1 cellular context compared by ENCODE assay signal in the genomic region with DNA sequence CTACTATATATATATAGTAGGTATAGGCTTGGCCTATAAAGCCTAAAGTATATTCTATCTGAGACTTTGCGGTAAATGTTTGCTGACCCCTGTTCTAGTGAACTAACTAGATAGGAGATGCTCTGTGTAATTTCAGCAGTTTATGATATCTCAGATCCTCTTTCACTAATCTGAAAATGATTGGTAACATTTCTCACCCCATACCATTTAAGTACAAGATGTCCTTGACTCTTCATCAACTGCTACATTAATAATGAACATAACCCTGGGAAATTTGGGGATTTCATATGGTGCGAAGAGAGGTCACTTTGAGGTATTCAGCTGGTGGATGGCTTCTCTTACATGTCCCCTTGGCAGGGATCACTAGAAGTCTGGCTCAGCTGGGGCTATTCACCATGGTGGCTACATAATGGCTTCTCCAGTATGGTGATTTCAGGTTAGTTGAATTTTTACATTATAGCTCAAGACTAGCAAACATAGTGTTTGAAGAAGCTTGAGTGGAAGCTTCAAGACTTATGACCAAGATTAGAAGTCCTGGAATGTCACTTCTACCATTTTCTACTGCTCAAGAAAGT.
A peak's percentile ranks its signal among the peaks of the same experiment; 100 is the strongest.
TF ChIP-seq lines count a peak whose summit lies in the region.

No MANE protein-coding gene starts in this region.

TF ChIP-seq in GM12878, 131 proteins besides CTCF, POLR2A, EP300 and RAD21 (continued from another document and continues in another):
- TF ChIP-seq MXI1 (IDR thresholded peaks at IDR 0.05; ENCODE audit: low read depth, low read length) (no peak), SMC3 (IDR thresholded peaks at IDR 0.05; ENCODE audit: borderline replicate concordance, low read length) (no peak), ATF7 (IDR thresholded peaks at IDR 0.05; ENCODE audit: low read depth) (peak; percentile 7; the same call in 1 of the 2 replicates), POU2F2 (IDR thresholded peaks at IDR 0.05; ENCODE audit: borderline replicate concordance, low read depth, low read length) (no peak), NRF1 (conservative IDR thresholded peaks at IDR 0.05; ENCODE audit: low read depth, low read length) (no peak), IKZF2 (IDR thresholded peaks at IDR 0.05) (peak; percentile 34 to 47; a peak in 3 of 4 replicates), KLF5 (IDR thresholded peaks at IDR 0.05; ENCODE audit: partially characterized antibody) (no peak), BCL11A (IDR thresholded peaks at IDR 0.05; ENCODE audit: low read depth, low read length) (peak; percentile 93), NR2C1 (IDR thresholded peaks at IDR 0.05) (no peak), SMAD5 (IDR thresholded peaks at IDR 0.05; ENCODE audit: low read depth) (no peak; the same call in 1 of the 2 replicates), SUPT20H (IDR thresholded peaks at IDR 0.05; ENCODE audit: borderline replicate concordance, control insufficient read depth, low read depth, low read length) (no peak), NR2F1 (conservative IDR thresholded peaks at IDR 0.05) (peak; percentile 93), DPF2 (IDR thresholded peaks at IDR 0.05) (peak; percentile 25; the same call in 1 of the 2 replicates), PML (IDR thresholded peaks at IDR 0.05; ENCODE audit: low read length) (no peak), MTA3 (IDR thresholded peaks at IDR 0.05; ENCODE audit: borderline replicate concordance, low read length) (no peak), ETV6 (conservative IDR thresholded peaks at IDR 0.05 in 1 of 2, IDR thresholded peaks at IDR 0.05 in 1 of 2; ENCODE audit: borderline replicate concordance in 1 of 2, low read depth in 1 of 2) (no peak), RUNX3 (IDR thresholded peaks at IDR 0.05; ENCODE audit: low read length) (peak; percentile 53; the same call in 1 of the 2 replicates), RBBP5 (conservative IDR thresholded peaks at IDR 0.05) (no peak), STAT3 (IDR thresholded peaks at IDR 0.05; ENCODE audit: low read depth, low read length) (0 out of 2 replicates have a peak, but pooled peaks have one; percentile 48), NFXL1 (IDR thresholded peaks at IDR 0.05; ENCODE audit: borderline replicate concordance) (no peak), ZNF207 (IDR thresholded peaks at IDR 0.05; ENCODE audit: borderline replicate concordance) (no peak), BMI1 (IDR thresholded peaks at IDR 0.05; ENCODE audit: borderline replicate concordance) (peak; percentile 69; the same call in 1 of the 2 replicates), HCFC1 (IDR thresholded peaks at IDR 0.05; ENCODE audit: low read length) (no peak), EGR1 (IDR thresholded peaks at IDR 0.05; ENCODE audit: borderline replicate concordance in 1 of 2, low read depth in 2 of 2, low read length in 2 of 2) (no peak), SMARCA5 (IDR thresholded peaks at IDR 0.05) (no peak), JUND (IDR thresholded peaks at IDR 0.05; ENCODE audit: low read depth, low read length) (peak; percentile 64; the same call in 1 of the 2 replicates), FOXM1 (IDR thresholded peaks at IDR 0.05; ENCODE audit: low read depth, low read length) (peak; percentile 21; the same call in 1 of the 2 replicates), SP1 (IDR thresholded peaks at IDR 0.05; ENCODE audit: low read depth, low read length) (peak; percentile 12), CBFB (IDR thresholded peaks at IDR 0.05; ENCODE audit: low read depth) (no peak), BACH1 (IDR thresholded peaks at IDR 0.05; ENCODE audit: borderline replicate concordance) (peak; percentile 80; the same call in 1 of the 2 replicates), CREB1 (IDR thresholded peaks at IDR 0.05; ENCODE audit: low read depth) (no peak), NBN (IDR thresholded peaks at IDR 0.05) (no peak; the same call in 1 of the 2 replicates), MTA2 (IDR thresholded peaks at IDR 0.05; ENCODE audit: low read depth) (peak; percentile 95), PAX8 (IDR thresholded peaks at IDR 0.05) (no peak), YY1 (IDR thresholded peaks at IDR 0.05; ENCODE audit: low read depth, low read length) (peak; percentile 81), JUNB (IDR thresholded peaks at IDR 0.05) (peak; percentile 89), ZNF622 (IDR thresholded peaks at IDR 0.05) (no peak), RELA (IDR thresholded peaks at IDR 0.05; ENCODE audit: borderline replicate concordance, partially characterized antibody) (no peak), ZNF274 (IDR thresholded peaks at IDR 0.05; ENCODE audit: insufficient read depth, insufficient read length) (no peak), MYB (IDR thresholded peaks at IDR 0.05; ENCODE audit: borderline replicate concordance, low read depth, low read length) (no peak), CEBPB (IDR thresholded peaks at IDR 0.05; ENCODE audit: borderline replicate concordance in 1 of 2, low read depth in 2 of 2, low read length in 2 of 2) (no peak), SRF (IDR thresholded peaks at IDR 0.05; ENCODE audit: low read depth in 2 of 2, low read length in 2 of 2) (0 out of 4 replicates have a peak, but pooled peaks of 1 of the 2 experiments have one; percentile 11)
- TF ChIP-seq, protein P1, sequence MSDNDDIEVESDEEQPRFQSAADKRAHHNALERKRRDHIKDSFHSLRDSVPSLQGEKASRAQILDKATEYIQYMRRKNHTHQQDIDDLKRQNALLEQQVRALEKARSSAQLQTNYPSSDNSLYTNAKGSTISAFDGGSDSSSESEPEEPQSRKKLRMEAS (IDR thresholded peaks at IDR 0.05; ENCODE audit: low read depth, low read length) = no peak
- TF ChIP-seq, protein P2, sequence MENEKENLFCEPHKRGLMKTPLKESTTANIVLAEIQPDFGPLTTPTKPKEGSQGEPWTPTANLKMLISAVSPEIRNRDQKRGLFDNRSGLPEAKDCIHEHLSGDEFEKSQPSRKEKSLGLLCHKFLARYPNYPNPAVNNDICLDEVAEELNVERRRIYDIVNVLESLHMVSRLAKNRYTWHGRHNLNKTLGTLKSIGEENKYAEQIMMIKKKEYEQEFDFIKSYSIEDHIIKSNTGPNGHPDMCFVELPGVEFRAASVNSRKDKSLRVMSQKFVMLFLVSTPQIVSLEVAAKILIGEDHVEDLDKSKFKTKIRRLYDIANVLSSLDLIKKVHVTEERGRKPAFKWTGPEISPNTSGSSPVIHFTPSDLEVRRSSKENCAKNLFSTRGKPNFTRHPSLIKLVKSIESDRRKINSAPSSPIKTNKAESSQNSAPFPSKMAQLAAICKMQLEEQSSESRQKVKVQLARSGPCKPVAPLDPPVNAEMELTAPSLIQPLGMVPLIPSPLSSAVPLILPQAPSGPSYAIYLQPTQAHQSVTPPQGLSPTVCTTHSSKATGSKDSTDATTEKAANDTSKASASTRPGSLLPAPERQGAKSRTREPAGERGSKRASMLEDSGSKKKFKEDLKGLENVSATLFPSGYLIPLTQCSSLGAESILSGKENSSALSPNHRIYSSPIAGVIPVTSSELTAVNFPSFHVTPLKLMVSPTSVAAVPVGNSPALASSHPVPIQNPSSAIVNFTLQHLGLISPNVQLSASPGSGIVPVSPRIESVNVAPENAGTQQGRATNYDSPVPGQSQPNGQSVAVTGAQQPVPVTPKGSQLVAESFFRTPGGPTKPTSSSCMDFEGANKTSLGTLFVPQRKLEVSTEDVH (IDR thresholded peaks at IDR 0.05; ENCODE audit: low read depth, partially characterized antibody) = no peak
- TF ChIP-seq, protein P3, sequence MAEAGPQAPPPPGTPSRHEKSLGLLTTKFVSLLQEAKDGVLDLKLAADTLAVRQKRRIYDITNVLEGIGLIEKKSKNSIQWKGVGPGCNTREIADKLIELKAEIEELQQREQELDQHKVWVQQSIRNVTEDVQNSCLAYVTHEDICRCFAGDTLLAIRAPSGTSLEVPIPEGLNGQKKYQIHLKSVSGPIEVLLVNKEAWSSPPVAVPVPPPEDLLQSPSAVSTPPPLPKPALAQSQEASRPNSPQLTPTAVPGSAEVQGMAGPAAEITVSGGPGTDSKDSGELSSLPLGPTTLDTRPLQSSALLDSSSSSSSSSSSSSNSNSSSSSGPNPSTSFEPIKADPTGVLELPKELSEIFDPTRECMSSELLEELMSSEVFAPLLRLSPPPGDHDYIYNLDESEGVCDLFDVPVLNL (IDR thresholded peaks at IDR 0.05; ENCODE audit: low read depth, low read length) = no peak
- TF ChIP-seq, protein P4, sequence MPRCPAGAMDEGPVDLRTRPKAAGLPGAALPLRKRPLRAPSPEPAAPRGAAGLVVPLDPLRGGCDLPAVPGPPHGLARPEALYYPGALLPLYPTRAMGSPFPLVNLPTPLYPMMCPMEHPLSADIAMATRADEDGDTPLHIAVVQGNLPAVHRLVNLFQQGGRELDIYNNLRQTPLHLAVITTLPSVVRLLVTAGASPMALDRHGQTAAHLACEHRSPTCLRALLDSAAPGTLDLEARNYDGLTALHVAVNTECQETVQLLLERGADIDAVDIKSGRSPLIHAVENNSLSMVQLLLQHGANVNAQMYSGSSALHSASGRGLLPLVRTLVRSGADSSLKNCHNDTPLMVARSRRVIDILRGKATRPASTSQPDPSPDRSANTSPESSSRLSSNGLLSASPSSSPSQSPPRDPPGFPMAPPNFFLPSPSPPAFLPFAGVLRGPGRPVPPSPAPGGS (IDR thresholded peaks at IDR 0.05; ENCODE audit: borderline replicate concordance, insufficient read depth, low read depth, low read length, poor library complexity, severe bottlenecking) = peak; percentile 76
- TF ChIP-seq, protein P5, sequence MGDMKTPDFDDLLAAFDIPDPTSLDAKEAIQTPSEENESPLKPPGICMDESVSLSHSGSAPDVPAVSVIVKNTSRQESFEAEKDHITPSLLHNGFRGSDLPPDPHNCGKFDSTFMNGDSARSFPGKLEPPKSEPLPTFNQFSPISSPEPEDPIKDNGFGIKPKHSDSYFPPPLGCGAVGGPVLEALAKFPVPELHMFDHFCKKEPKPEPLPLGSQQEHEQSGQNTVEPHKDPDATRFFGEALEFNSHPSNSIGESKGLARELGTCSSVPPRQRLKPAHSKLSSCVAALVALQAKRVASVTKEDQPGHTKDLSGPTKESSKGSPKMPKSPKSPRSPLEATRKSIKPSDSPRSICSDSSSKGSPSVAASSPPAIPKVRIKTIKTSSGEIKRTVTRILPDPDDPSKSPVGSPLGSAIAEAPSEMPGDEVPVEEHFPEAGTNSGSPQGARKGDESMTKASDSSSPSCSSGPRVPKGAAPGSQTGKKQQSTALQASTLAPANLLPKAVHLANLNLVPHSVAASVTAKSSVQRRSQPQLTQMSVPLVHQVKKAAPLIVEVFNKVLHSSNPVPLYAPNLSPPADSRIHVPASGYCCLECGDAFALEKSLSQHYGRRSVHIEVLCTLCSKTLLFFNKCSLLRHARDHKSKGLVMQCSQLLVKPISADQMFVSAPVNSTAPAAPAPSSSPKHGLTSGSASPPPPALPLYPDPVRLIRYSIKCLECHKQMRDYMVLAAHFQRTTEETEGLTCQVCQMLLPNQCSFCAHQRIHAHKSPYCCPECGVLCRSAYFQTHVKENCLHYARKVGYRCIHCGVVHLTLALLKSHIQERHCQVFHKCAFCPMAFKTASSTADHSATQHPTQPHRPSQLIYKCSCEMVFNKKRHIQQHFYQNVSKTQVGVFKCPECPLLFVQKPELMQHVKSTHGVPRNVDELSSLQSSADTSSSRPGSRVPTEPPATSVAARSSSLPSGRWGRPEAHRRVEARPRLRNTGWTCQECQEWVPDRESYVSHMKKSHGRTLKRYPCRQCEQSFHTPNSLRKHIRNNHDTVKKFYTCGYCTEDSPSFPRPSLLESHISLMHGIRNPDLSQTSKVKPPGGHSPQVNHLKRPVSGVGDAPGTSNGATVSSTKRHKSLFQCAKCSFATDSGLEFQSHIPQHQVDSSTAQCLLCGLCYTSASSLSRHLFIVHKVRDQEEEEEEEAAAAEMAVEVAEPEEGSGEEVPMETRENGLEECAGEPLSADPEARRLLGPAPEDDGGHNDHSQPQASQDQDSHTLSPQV (IDR thresholded peaks at IDR 0.05) = no peak
- TF ChIP-seq, protein P6, sequence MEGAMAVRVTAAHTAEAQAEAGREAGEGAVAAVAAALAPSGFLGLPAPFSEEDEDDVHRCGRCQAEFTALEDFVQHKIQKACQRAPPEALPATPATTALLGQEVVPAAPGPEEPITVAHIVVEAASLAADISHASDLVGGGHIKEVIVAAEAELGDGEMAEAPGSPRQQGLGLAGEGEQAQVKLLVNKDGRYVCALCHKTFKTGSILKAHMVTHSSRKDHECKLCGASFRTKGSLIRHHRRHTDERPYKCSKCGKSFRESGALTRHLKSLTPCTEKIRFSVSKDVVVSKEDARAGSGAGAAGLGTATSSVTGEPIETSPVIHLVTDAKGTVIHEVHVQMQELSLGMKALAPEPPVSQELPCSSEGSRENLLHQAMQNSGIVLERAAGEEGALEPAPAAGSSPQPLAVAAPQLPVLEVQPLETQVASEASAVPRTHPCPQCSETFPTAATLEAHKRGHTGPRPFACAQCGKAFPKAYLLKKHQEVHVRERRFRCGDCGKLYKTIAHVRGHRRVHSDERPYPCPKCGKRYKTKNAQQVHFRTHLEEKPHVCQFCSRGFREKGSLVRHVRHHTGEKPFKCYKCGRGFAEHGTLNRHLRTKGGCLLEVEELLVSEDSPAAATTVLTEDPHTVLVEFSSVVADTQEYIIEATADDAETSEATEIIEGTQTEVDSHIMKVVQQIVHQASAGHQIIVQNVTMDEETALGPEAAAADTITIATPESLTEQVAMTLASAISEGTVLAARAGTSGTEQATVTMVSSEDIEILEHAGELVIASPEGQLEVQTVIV (IDR thresholded peaks at IDR 0.05; ENCODE audit: borderline replicate concordance, partially characterized antibody) = no peak
- TF ChIP-seq, protein P7, sequence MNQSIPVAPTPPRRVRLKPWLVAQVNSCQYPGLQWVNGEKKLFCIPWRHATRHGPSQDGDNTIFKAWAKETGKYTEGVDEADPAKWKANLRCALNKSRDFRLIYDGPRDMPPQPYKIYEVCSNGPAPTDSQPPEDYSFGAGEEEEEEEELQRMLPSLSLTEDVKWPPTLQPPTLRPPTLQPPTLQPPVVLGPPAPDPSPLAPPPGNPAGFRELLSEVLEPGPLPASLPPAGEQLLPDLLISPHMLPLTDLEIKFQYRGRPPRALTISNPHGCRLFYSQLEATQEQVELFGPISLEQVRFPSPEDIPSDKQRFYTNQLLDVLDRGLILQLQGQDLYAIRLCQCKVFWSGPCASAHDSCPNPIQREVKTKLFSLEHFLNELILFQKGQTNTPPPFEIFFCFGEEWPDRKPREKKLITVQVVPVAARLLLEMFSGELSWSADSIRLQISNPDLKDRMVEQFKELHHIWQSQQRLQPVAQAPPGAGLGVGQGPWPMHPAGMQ (IDR thresholded peaks at IDR 0.05; ENCODE audit: borderline replicate concordance) = no peak
